Comparison of ENCODE assay signal across 9 cellular contexts in the genomic region with DNA sequence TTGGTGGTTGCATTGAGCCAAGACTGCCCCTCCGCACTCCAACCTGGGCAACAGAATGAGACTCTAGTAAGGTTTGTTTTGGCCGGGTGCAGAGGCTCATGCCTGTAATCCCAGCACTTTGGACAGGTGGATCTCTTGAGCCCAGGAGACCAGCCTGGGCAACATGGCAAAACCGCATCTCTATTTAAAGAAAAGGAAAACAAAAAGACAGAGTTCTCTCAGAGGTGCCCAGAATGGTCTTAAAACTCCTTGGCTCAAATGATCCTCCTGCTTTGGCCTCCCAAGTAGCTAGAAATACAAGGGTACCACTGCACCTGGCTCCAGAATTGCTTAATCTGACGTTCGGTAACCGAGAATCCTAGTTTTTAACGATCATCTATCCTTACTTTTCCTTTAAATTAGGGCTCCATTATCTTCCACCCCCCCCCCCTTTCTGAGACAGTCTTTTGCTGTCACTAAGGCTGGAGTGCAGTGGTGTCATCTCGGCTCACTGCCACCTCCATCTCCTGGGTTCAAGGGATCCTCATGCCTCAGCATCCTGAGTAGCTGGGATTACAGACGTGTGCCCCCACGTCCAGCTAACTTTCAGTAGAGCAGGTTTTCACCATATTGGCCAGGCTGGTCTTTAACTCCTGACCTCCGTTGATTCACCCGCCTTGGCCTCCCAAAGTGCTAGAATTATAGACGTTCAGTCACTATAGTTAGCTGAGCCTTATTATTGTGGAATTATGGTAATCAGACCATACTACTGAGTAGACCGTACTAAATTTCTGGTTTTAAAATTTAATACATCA. TPM values are rescaled to one million over a fixed set of nuclear protein-coding genes. Genes with fewer than 3 reads are reported as not detected.
A peak's percentile ranks its signal among the peaks of the same experiment; 100 is the strongest.
DNase-seq lines count a peak whose midpoint lies in the region; ATAC-seq and TF ChIP-seq lines count a peak whose summit lies in the region.
"Had no signal": no experiment of that assay in that cellular context is flagged by ENCODE, and none has a peak within 500 bp of the region (broad histone marks: within the 10 kb centered on the region; RNA-seq: fewer than 3 reads in every experiment).

No MANE protein-coding gene starts in this region.

- H3K4me1 ChIP-seq in CD4-positive, CD25-positive, alpha-beta regulatory T cell (ENCODE audit: control insufficient read depth, insufficient read depth, low read length, poor library complexity, severe bottlenecking) = peaks cover 45% of the 10 kb centered on the region
- peaks cover 4 to 15% of the 10 kb centered on the region in 2 donors for H3K4me1 ChIP-seq in breast epithelium

- H3K27ac ChIP-seq in CD4-positive, CD25-positive, alpha-beta regulatory T cell (ENCODE audit: insufficient read depth, low read length, poor library complexity, severe bottlenecking) = peak overlapping the region; percentile 94
- peak overlapping the region; percentile 95 for H3K27ac ChIP-seq in KOPT-K1 (ENCODE audit: low read depth, low read length, poor library complexity, severe bottlenecking)
- H3K27ac ChIP-seq in breast epithelium = peak overlapping the region in 1 of 2 donors; percentile 94

- peaks cover 41% of the 10 kb centered on the region for H3K36me3 Mint-ChIP-seq in CD4-positive, CD25-positive, alpha-beta regulatory T cell
- no peaks in the 10 kb centered on the region for H3K36me3 Mint-ChIP-seq in natural killer cell

- peaks cover 4% of the 10 kb centered on the region for H3K27me3 Mint-ChIP-seq in CD4-positive, CD25-positive, alpha-beta regulatory T cell
- no peaks in the 10 kb centered on the region for H3K27me3 Mint-ChIP-seq in natural killer cell (ENCODE audit: low read depth in 2 of 2)

- H3K9me3 ChIP-seq in CD4-positive, CD25-positive, alpha-beta regulatory T cell (ENCODE audit: control insufficient read depth in 2 of 2, low read length in 2 of 2) = no peaks in the 10 kb centered on the region
- H3K9me3 ChIP-seq in KOPT-K1 (ENCODE audit: insufficient read depth, low read length, poor library complexity, severe bottlenecking) (peaks cover 6% of the 10 kb centered on the region), breast epithelium (no peaks in the 10 kb centered on the region)

- H3K27ac Mint-ChIP-seq in CD4-positive, CD25-positive, alpha-beta regulatory T cell = peak overlapping the region; percentile 60 to 100 (median 100)
- peak overlapping the region; percentile 99 for H3K27ac Mint-ChIP-seq in natural killer cell

- peaks cover 9 to 62% (median 41%) of the 10 kb centered on the region in 4 donors for H3K4me1 Mint-ChIP-seq in CD4-positive, CD25-positive, alpha-beta regulatory T cell
- peaks cover 18 to 27% of the 10 kb centered on the region in 2 donors for H3K4me1 Mint-ChIP-seq in natural killer cell

- H3K4me3 Mint-ChIP-seq in CD4-positive, CD25-positive, alpha-beta regulatory T cell = peak overlapping the region; percentile 98 to 100 (median 100)
- peak overlapping the region; percentile 99 for H3K4me3 Mint-ChIP-seq in natural killer cell

- ATAC-seq in CD4-positive, CD25-positive, alpha-beta regulatory T cell (ENCODE audit: low read depth in 2 of 2) = no peak
- no peak for ATAC-seq in natural killer cell
- no peak for ATAC-seq in HG02571 (IDR thresholded peaks at IDR 0.05; ENCODE audit: unreplicated experiment)
- no peak for ATAC-seq in HG03135 (IDR thresholded peaks at IDR 0.05; ENCODE audit: unreplicated experiment)

- peaks cover 59% of the 10 kb centered on the region for H3K36me3 ChIP-seq in CD4-positive, CD25-positive, alpha-beta regulatory T cell (ENCODE audit: control insufficient read depth, insufficient read depth, low read length)
- H3K36me3 ChIP-seq in KOPT-K1 (ENCODE audit: insufficient read depth, low read length) (peaks cover 75% of the 10 kb centered on the region), breast epithelium (peaks cover 3% of the 10 kb centered on the region)

- no peak for DNase-seq in CD4-positive, CD25-positive, alpha-beta regulatory T cell
- no peak for DNase-seq in breast epithelium (ENCODE audit: low spot score in 2 of 2)
- no peak for DNase-seq in natural killer cell
- DNase-seq in activated CD4-positive, CD25-positive, alpha-beta regulatory T cell treated with anti-CD3 and anti-CD28 coated beads, Interleukin-2, amount 50 U/mL, for 72 hours = no peak
- DNase-seq in NCI-H2171 (lab: John Stamatoyannopoulos, UW) = no peak
- DNase-seq: NCI-H1694 treated with DMSO at 0.1 percent for 48 hours had no signal

- intact Hi-C loops in breast epithelium (cut with DNase I; ENCODE audit: low total_unique reads) (no loop called here), natural killer cell (cut with micrococcal nuclease) (loop anchor here (5.0 kb wide), 3 partner anchors 41 to 191 kb away; partner anchors contain the start of genes CBL, DPAGT1 and HYOU1)

- no peaks in the 10 kb centered on the region for H3K27me3 ChIP-seq in CD4-positive, CD25-positive, alpha-beta regulatory T cell (ENCODE audit: control insufficient read depth, insufficient read depth, low read length)
- no peaks in the 10 kb centered on the region for H3K27me3 ChIP-seq in breast epithelium

- no peak for TF ChIP-seq POLR2A in breast epithelium (IDR thresholded peaks at IDR 0.05)

- peaks cover 0 to 1% (median 0%) of the 10 kb centered on the region in 7 donors for H3K9me3 Mint-ChIP-seq in CD4-positive, CD25-positive, alpha-beta regulatory T cell
- H3K9me3 Mint-ChIP-seq in natural killer cell = no peaks in the 10 kb centered on the region

- peak overlapping the region; percentile 97 for H3K4me3 ChIP-seq in CD4-positive, CD25-positive, alpha-beta regulatory T cell (ENCODE audit: low read depth, low read length)
- peak overlapping the region; percentile 73 to 98 (median 89) for H3K4me3 ChIP-seq in breast epithelium

- TF ChIP-seq CTCF in breast epithelium (IDR thresholded peaks at IDR 0.05) = no peak
- TF ChIP-seq CTCF in natural killer cell (IDR thresholded peaks at IDR 0.05) = no peak

RNA-seq across cellular contexts. Expression of gene RPS25, which starts 1.7 kb away (rescaled TPM):
- 1,801 TPM for total RNA-seq in CD4-positive, CD25-positive, alpha-beta regulatory T cell
- polyA plus RNA-seq in CD4-positive, CD25-positive, alpha-beta regulatory T cell = 1,000 to 10,000 TPM; 3,291 to 5,953 (median 5,138) TPM
- total RNA-seq in breast epithelium (1,000 to 10,000 TPM; 1,984 to 3,403 (median 2,926) TPM), natural killer cell (1,000 to 10,000 TPM in 1 of 3 donors, 100 to 1,000 TPM in 2; 870 to 1,051 (median 887) TPM)

RNA-seq across cellular contexts. Expression of gene TRAPPC4, which starts 2.2 kb away (rescaled TPM):
- 82.9 TPM for total RNA-seq in CD4-positive, CD25-positive, alpha-beta regulatory T cell
- 100 to 1,000 TPM; 135 to 179 (median 151) TPM for polyA plus RNA-seq in CD4-positive, CD25-positive, alpha-beta regulatory T cell
- total RNA-seq in breast epithelium (10 to 100 TPM; 52.6 to 63.7 (median 60.0) TPM), natural killer cell (10 to 100 TPM; 71.4 to 84.5 (median 77.5) TPM)

RNA-seq across cellular contexts. Expression of gene SLC37A4, which starts 14.3 kb away (rescaled TPM):
- total RNA-seq in CD4-positive, CD25-positive, alpha-beta regulatory T cell = 6.8 TPM
- polyA plus RNA-seq in CD4-positive, CD25-positive, alpha-beta regulatory T cell = 10 to 100 TPM in 3 of 4 donors, 1 to 10 TPM in 1; 6.9 to 14.7 (median 10.8) TPM
- 10 to 100 TPM; 21.8 to 25.9 (median 25.3) TPM for total RNA-seq in breast epithelium
- total RNA-seq in natural killer cell = 1 to 10 TPM; 4.6 to 7.7 (median 6.5) TPM

RNA-seq across cellular contexts. Expression of gene CENATAC, which starts 18.5 kb away (rescaled TPM):
- total RNA-seq in CD4-positive, CD25-positive, alpha-beta regulatory T cell = 116 TPM
- polyA plus RNA-seq in CD4-positive, CD25-positive, alpha-beta regulatory T cell = 10 to 100 TPM in 3 of 4 donors, 1 to 10 TPM in 1; 10.0 to 14.4 (median 11.9) TPM
- total RNA-seq in breast epithelium (10 to 100 TPM; 42.9 to 75.4 (median 71.1) TPM), natural killer cell (100 to 1,000 TPM; 121 to 143 (median 122) TPM)

RNA-seq across cellular contexts. Expression of gene HYOU1, which starts 40.6 kb away (rescaled TPM):
- total RNA-seq in CD4-positive, CD25-positive, alpha-beta regulatory T cell = 108 TPM
- 10 to 100 TPM; 13.4 to 15.0 (median 14.6) TPM for polyA plus RNA-seq in CD4-positive, CD25-positive, alpha-beta regulatory T cell
- total RNA-seq in breast epithelium = 10 to 100 TPM; 37.0 to 73.7 (median 57.5) TPM
- total RNA-seq in natural killer cell = 100 to 1,000 TPM; 114 to 146 (median 123) TPM
